In genomic region chr4:188841523-188841922, GRCh38 we compare ENCODE assay signal across 2 cellular contexts.
TF ChIP-seq lines count a peak whose summit lies in the region.

No MANE protein-coding gene starts in this region.

TF ChIP-seq in GM23338, 12 proteins besides CTCF, POLR2A, EP300 and RAD21 (continued from another document):
- TF ChIP-seq REST (IDR thresholded peaks at IDR 0.05; ENCODE audit: unreplicated experiment) (no peak), EZH2 (IDR thresholded peaks at IDR 0.05; ENCODE audit: low read depth, unreplicated experiment) (no peak), ZNF114 (CRISPR knock-in tag; IDR thresholded peaks at IDR 0.05) (no peak), JUNB (IDR thresholded peaks at IDR 0.05; ENCODE audit: unreplicated experiment) (no peak), CREB1 (CRISPR knock-in tag; IDR thresholded peaks at IDR 0.05; ENCODE audit: low read depth) (no peak), POLR2AphosphoS5 (IDR thresholded peaks at IDR 0.05; ENCODE audit: low read depth) (no peak), STAT1 (IDR thresholded peaks at IDR 0.05; ENCODE audit: unreplicated experiment) (no peak), ZNF331 (CRISPR knock-in tag; IDR thresholded peaks at IDR 0.05; ENCODE audit: low read depth) (no peak)
- TF ChIP-seq, protein P1, sequence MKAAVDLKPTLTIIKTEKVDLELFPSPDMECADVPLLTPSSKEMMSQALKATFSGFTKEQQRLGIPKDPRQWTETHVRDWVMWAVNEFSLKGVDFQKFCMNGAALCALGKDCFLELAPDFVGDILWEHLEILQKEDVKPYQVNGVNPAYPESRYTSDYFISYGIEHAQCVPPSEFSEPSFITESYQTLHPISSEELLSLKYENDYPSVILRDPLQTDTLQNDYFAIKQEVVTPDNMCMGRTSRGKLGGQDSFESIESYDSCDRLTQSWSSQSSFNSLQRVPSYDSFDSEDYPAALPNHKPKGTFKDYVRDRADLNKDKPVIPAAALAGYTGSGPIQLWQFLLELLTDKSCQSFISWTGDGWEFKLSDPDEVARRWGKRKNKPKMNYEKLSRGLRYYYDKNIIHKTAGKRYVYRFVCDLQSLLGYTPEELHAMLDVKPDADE (IDR thresholded peaks at IDR 0.05): no peak
- TF ChIP-seq, protein P2, sequence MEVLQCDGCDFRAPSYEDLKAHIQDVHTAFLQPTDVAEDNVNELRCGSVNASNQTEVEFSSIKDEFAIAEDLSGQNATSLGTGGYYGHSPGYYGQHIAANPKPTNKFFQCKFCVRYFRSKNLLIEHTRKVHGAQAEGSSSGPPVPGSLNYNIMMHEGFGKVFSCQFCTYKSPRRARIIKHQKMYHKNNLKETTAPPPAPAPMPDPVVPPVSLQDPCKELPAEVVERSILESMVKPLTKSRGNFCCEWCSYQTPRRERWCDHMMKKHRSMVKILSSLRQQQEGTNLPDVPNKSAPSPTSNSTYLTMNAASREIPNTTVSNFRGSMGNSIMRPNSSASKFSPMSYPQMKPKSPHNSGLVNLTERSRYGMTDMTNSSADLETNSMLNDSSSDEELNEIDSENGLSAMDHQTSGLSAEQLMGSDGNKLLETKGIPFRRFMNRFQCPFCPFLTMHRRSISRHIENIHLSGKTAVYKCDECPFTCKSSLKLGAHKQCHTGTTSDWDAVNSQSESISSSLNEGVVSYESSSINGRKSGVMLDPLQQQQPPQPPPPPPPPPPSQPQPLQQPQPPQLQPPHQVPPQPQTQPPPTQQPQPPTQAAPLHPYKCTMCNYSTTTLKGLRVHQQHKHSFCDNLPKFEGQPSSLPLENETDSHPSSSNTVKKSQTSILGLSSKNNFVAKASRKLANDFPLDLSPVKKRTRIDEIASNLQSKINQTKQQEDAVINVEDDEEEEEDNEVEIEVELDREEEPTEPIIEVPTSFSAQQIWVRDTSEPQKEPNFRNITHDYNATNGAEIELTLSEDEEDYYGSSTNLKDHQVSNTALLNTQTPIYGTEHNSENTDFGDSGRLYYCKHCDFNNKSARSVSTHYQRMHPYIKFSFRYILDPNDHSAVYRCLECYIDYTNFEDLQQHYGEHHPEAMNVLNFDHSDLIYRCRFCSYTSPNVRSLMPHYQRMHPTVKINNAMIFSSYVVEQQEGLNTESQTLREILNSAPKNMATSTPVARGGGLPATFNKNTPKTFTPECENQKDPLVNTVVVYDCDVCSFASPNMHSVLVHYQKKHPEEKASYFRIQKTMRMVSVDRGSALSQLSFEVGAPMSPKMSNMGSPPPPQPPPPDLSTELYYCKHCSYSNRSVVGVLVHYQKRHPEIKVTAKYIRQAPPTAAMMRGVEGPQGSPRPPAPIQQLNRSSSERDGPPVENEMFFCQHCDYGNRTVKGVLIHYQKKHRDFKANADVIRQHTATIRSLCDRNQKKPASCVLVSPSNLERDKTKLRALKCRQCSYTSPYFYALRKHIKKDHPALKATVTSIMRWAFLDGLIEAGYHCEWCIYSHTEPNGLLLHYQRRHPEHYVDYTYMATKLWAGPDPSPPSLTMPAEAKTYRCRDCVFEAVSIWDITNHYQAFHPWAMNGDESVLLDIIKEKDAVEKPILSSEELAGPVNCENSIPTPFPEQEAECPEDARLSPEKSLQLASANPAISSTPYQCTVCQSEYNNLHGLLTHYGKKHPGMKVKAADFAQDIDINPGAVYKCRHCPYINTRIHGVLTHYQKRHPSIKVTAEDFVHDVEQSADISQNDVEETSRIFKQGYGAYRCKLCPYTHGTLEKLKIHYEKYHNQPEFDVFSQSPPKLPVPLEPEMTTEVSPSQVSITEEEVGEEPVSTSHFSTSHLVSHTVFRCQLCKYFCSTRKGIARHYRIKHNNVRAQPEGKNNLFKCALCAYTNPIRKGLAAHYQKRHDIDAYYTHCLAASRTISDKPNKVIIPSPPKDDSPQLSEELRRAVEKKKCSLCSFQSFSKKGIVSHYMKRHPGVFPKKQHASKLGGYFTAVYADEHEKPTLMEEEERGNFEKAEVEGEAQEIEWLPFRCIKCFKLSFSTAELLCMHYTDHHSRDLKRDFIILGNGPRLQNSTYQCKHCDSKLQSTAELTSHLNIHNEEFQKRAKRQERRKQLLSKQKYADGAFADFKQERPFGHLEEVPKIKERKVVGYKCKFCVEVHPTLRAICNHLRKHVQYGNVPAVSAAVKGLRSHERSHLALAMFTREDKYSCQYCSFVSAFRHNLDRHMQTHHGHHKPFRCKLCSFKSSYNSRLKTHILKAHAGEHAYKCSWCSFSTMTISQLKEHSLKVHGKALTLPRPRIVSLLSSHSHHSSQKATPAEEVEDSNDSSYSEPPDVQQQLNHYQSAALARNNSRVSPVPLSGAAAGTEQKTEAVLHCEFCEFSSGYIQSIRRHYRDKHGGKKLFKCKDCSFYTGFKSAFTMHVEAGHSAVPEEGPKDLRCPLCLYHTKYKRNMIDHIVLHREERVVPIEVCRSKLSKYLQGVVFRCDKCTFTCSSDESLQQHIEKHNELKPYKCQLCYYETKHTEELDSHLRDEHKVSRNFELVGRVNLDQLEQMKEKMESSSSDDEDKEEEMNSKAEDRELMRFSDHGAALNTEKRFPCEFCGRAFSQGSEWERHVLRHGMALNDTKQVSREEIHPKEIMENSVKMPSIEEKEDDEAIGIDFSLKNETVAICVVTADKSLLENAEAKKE (CRISPR knock-in tag; IDR thresholded peaks at IDR 0.05): no peak

TF ChIP-seq in H1, 55 proteins besides CTCF, POLR2A, EP300 and RAD21 (continued from another document):
- TF ChIP-seq MAFK (IDR thresholded peaks at IDR 0.05; ENCODE audit: low read depth, low read length): no peak
- TF ChIP-seq JUND (IDR thresholded peaks at IDR 0.05; ENCODE audit: low read length): no peak
- TF ChIP-seq MAX (IDR thresholded peaks at IDR 0.05): no peak
- no peak for TF ChIP-seq RBBP5 (IDR thresholded peaks at IDR 0.05; ENCODE audit: borderline replicate concordance, low read depth, low read length)
- TF ChIP-seq SUZ12 (IDR thresholded peaks at IDR 0.05; ENCODE audit: low read length): no peak
- TF ChIP-seq JUN (IDR thresholded peaks at IDR 0.05; ENCODE audit: low read depth, low read length): no peak
- TF ChIP-seq SIX5 (IDR thresholded peaks at IDR 0.05; ENCODE audit: low read depth, low read length): no peak
- no peak for TF ChIP-seq POU5F1 (IDR thresholded peaks at IDR 0.05; ENCODE audit: low read depth, low read length)
- TF ChIP-seq KDM5A (IDR thresholded peaks at IDR 0.05; ENCODE audit: low read length): no peak
- no peak for TF ChIP-seq NANOG (IDR thresholded peaks at IDR 0.05; ENCODE audit: insufficient read depth, low read depth, low read length, poor library complexity, severe bottlenecking)
- TF ChIP-seq TAF1 (IDR thresholded peaks at IDR 0.05; ENCODE audit: low read depth, low read length): no peak
- TF ChIP-seq RNF2 (IDR thresholded peaks at IDR 0.05; ENCODE audit: borderline replicate concordance, low read depth, low read length, missing control alignments, poor library complexity, severe bottlenecking): no peak
- TF ChIP-seq GTF2F1 (IDR thresholded peaks at IDR 0.05; ENCODE audit: borderline replicate concordance, low read depth, low read length): no peak
